Comparison of ENCODE assay signal across 31 cellular contexts in genomic region chr2:99777656-99778290, GRCh38.
"Had no signal": no experiment of that assay in that cellular context is flagged by ENCODE, and none has a peak within 500 bp of the region (broad histone marks: within the 10 kb centered on the region; RNA-seq: fewer than 3 reads in every experiment).

No MANE protein-coding gene starts in this region.

- H3K36me3 Mint-ChIP-seq: activated naive CD8-positive, alpha-beta T cell treated with anti-CD3 and anti-CD28 coated beads, Interleukin-2, amount 10 ng/mL, durations not matched to agents 7 days and 5 days; stimulated activated effector memory CD8-positive, alpha-beta T cell treated with anti-CD3 and anti-CD28 coated beads, Interleukin-12 subunit alpha, Interleukin-12 subunit beta, amount 100 ng/mL, for 72 hours had no signal

- H3K4me1 Mint-ChIP-seq: activated CD4-positive, alpha-beta memory T cell treated with anti-CD3 and anti-CD28 coated beads, Interleukin-2, amount 10 ng/mL, durations not matched to agents 7 days and 5 days; activated CD4-positive, alpha-beta T cell treated with anti-CD3 and anti-CD28 coated beads, Interleukin-2, amount 10 ng/mL, durations not matched to agents 24 days and 14 days; activated naive CD4-positive, alpha-beta T cell treated with anti-CD3 and anti-CD28 coated beads, Interleukin-2, amount 10 ng/mL, durations not matched to agents 7 days and 5 days; activated naive CD8-positive, alpha-beta T cell treated with anti-CD3 and anti-CD28 coated beads, Interleukin-2, amount 10 ng/mL, durations not matched to agents 7 days and 5 days; neural crest cell; stimulated activated effector memory CD8-positive, alpha-beta T cell treated with anti-CD3 and anti-CD28 coated beads, Interleukin-12 subunit alpha, Interleukin-12 subunit beta, amount 100 ng/mL, for 72 hours; stimulated activated naive CD8-positive, alpha-beta T cell treated with anti-CD3 and anti-CD28 coated beads, Interleukin-15, amount 100 ng/mL, for 72 hours had no signal

- DNase-seq: activated CD4-positive, alpha-beta memory T cell treated with anti-CD3 and anti-CD28 coated beads, Interleukin-2, amount 10 ng/mL, durations not matched to agents 7 days and 5 days; activated CD4-positive, alpha-beta T cell treated with anti-CD3 and anti-CD28 coated beads, Interleukin-2, amount 10 ng/mL, durations not matched to agents 24 days and 14 days; activated CD8-positive, alpha-beta memory T cell treated with anti-CD3 and anti-CD28 coated beads, Interleukin-2, amount 50 U/mL, for 48 hours; activated gamma-delta T cell; activated naive CD4-positive, alpha-beta T cell treated with anti-CD3 and anti-CD28 coated beads, Interleukin-2, amount 10 ng/mL, durations not matched to agents 7 days and 5 days; activated naive CD8-positive, alpha-beta T cell treated with anti-CD3 and anti-CD28 coated beads, Interleukin-2, amount 10 ng/mL, durations not matched to agents 7 days and 5 days; activated T-cell treated with anti-CD3 and anti-CD28 coated beads, Interleukin-2, amount 50 U/mL, for 24 hours; brain microvascular endothelial cell; dermis blood vessel endothelial cell; effector CD4-positive, alpha-beta T cell; esophagus squamous epithelium; left ventricle myocardium inferior; naive thymus-derived CD4-positive, alpha-beta T cell; nucleus accumbens; pancreas; retina; small intestine; stimulated activated CD4-positive, alpha-beta T cell treated with anti-CD3 and anti-CD28 coated beads, Interleukin-4, amount 100 ng/mL, for 24 hours; stimulated activated naive CD8-positive, alpha-beta T cell treated with anti-CD3 and anti-CD28 coated beads, Interleukin-15, amount 100 ng/mL, for 72 hours; SW 1271; T-helper 9 cell; thyroid gland; upper lobe of right lung had no signal

- H3K36me3 ChIP-seq: ascending aorta, brain microvascular endothelial cell, esophagus squamous epithelium, left ventricle myocardium inferior, pancreas, prostate gland, thyroid gland, upper lobe of right lung had no signal

- H3K4me1 ChIP-seq: ascending aorta, esophagus squamous epithelium, left ventricle myocardium inferior, pancreas, prostate gland, thyroid gland, upper lobe of right lung had no signal

- H3K27me3 ChIP-seq: ascending aorta, brain microvascular endothelial cell, esophagus squamous epithelium, pancreas, thyroid gland, upper lobe of right lung had no signal

- ATAC-seq: activated CD4-positive, CD25-positive, alpha-beta regulatory T cell treated with anti-CD3 and anti-CD28 coated beads, Interleukin-2, amount 50 U/mL, for 24 hours; naive thymus-derived CD4-positive, alpha-beta T cell; pancreas; stimulated activated naive CD8-positive, alpha-beta T cell treated with anti-CD3 and anti-CD28 coated beads, Interleukin-15, amount 100 ng/mL, for 72 hours had no signal

- H3K4me3 ChIP-seq: ascending aorta, esophagus squamous epithelium, left ventricle myocardium inferior, lung, pancreas, prostate gland, thyroid gland, upper lobe of right lung had no signal

- H3K9me3 ChIP-seq: esophagus squamous epithelium, pancreas, prostate gland, thyroid gland, upper lobe of right lung had no signal

- H3K27ac ChIP-seq: ascending aorta, brain microvascular endothelial cell, esophagus squamous epithelium, left ventricle myocardium inferior, pancreas, prostate gland, thyroid gland, upper lobe of right lung, VCaP had no signal

- H3K27ac Mint-ChIP-seq: activated CD4-positive, alpha-beta memory T cell treated with anti-CD3 and anti-CD28 coated beads, Interleukin-2, amount 10 ng/mL, durations not matched to agents 7 days and 5 days; activated CD4-positive, alpha-beta T cell treated with anti-CD3 and anti-CD28 coated beads, Interleukin-2, amount 10 ng/mL, durations not matched to agents 24 days and 14 days; activated naive CD4-positive, alpha-beta T cell treated with anti-CD3 and anti-CD28 coated beads, Interleukin-2, amount 10 ng/mL, durations not matched to agents 7 days and 5 days; activated naive CD8-positive, alpha-beta T cell treated with anti-CD3 and anti-CD28 coated beads, Interleukin-2, amount 10 ng/mL, durations not matched to agents 7 days and 5 days; activated T-cell treated with anti-CD3 and anti-CD28 coated beads, Interleukin-2, amount 50 U/mL, for 24 hours; naive thymus-derived CD4-positive, alpha-beta T cell; stimulated activated effector memory CD8-positive, alpha-beta T cell treated with anti-CD3 and anti-CD28 coated beads, Interleukin-12 subunit alpha, Interleukin-12 subunit beta, amount 100 ng/mL, for 72 hours; stimulated activated naive CD8-positive, alpha-beta T cell treated with anti-CD3 and anti-CD28 coated beads, Interleukin-15, amount 100 ng/mL, for 72 hours; T-helper 1 cell treated with Interleukin-12 subunit alpha and Interleukin-12 subunit beta and Interleukin-4 antibody, amounts not matched to agents 30 μg/mL and 1 μg/mL, for 36 hours had no signal

- H3K27me3 Mint-ChIP-seq: activated CD4-positive, alpha-beta memory T cell treated with anti-CD3 and anti-CD28 coated beads, Interleukin-2, amount 10 ng/mL, durations not matched to agents 7 days and 5 days; activated CD4-positive, alpha-beta T cell treated with anti-CD3 and anti-CD28 coated beads, Interleukin-2, amount 10 ng/mL, durations not matched to agents 24 days and 14 days; activated naive CD4-positive, alpha-beta T cell treated with anti-CD3 and anti-CD28 coated beads, Interleukin-2, amount 10 ng/mL, durations not matched to agents 7 days and 5 days; activated T-cell treated with anti-CD3 and anti-CD28 coated beads, Interleukin-2, amount 50 U/mL, for 24 hours had no signal

- H3K9me3 Mint-ChIP-seq: activated CD4-positive, alpha-beta memory T cell treated with anti-CD3 and anti-CD28 coated beads, Interleukin-2, amount 10 ng/mL, durations not matched to agents 7 days and 5 days had no signal

- H3K4me3 Mint-ChIP-seq: activated CD4-positive, alpha-beta memory T cell treated with anti-CD3 and anti-CD28 coated beads, Interleukin-2, amount 10 ng/mL, durations not matched to agents 7 days and 5 days; activated CD4-positive, alpha-beta T cell treated with anti-CD3 and anti-CD28 coated beads, Interleukin-2, amount 10 ng/mL, durations not matched to agents 24 days and 14 days; activated naive CD4-positive, alpha-beta T cell treated with anti-CD3 and anti-CD28 coated beads, Interleukin-2, amount 10 ng/mL, durations not matched to agents 7 days and 5 days; activated naive CD8-positive, alpha-beta T cell treated with anti-CD3 and anti-CD28 coated beads, Interleukin-2, amount 10 ng/mL, durations not matched to agents 7 days and 5 days; activated T-cell treated with anti-CD3 and anti-CD28 coated beads, Interleukin-2, amount 50 U/mL, for 24 hours; naive thymus-derived CD4-positive, alpha-beta T cell; neural crest cell; stimulated activated effector memory CD8-positive, alpha-beta T cell treated with anti-CD3 and anti-CD28 coated beads, Interleukin-12 subunit alpha, Interleukin-12 subunit beta, amount 100 ng/mL, for 72 hours; stimulated activated naive CD8-positive, alpha-beta T cell treated with anti-CD3 and anti-CD28 coated beads, Interleukin-15, amount 100 ng/mL, for 72 hours; T-helper 1 cell treated with Interleukin-12 subunit alpha and Interleukin-12 subunit beta and Interleukin-4 antibody, amounts not matched to agents 30 μg/mL and 1 μg/mL, for 36 hours had no signal
